In the genomic region with DNA sequence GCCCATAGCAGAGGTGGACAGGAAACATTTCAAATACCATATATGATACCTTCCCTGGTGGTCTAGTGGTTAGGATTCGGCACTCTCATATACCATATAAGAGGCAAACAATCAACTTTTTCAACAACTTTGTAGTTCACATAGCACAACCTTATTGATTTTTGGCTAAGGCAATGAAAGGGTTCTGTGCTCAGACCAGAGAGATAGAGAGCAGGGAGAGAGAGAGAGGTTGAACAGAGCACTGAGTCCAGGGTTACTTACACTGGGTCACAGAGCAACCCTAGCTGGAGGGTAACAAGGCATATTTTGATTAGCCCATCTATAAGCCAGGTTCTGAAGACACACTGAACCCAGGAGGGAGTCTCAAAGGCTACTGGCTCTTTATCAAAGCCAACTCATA, we compare ENCODE assay signal across 19 cellular contexts.
"Had no signal": no experiment of that assay in that cellular context is flagged by ENCODE, and none has a peak within 500 bp of the region (broad histone marks: within the 10 kb centered on the region; RNA-seq: fewer than 3 reads in every experiment).

No MANE protein-coding gene starts in this region.

- H3K9me3 Mint-ChIP-seq: naive thymus-derived CD8-positive, alpha-beta T cell; neural crest cell had no signal

- H3K27ac ChIP-seq: coronary artery, sigmoid colon, skin epidermis, suprapubic skin, tibial artery had no signal

- DNase-seq: central memory CD4-positive, alpha-beta T cell; effector CD4-positive, alpha-beta T cell; foreskin melanocyte; head of caudate nucleus; hypothalamus; islet precursor cell; naive thymus-derived CD8-positive, alpha-beta T cell; posterior cingulate gyrus; sigmoid colon; stimulated activated CD4-positive, alpha-beta T cell treated with anti-CD3 and anti-CD28 coated beads, Interleukin-2, amount 100 ng/mL, for 24 hours; stimulated activated CD4-positive, alpha-beta T cell treated with anti-CD3 and anti-CD28 coated beads, Interleukin-4, amount 100 ng/mL, for 4 hours; stimulated activated naive CD4-positive, alpha-beta T cell treated with Interleukin-2 at 50 U/mL for 16 hours; tibial artery had no signal

- H3K9me3 ChIP-seq: sigmoid colon, suprapubic skin, tibial artery had no signal

- H3K4me3 ChIP-seq: coronary artery, lung, sigmoid colon, skin epidermis, suprapubic skin, tibial artery had no signal

- H3K36me3 Mint-ChIP-seq: naive thymus-derived CD8-positive, alpha-beta T cell had no signal

- H3K36me3 ChIP-seq: sigmoid colon, suprapubic skin, tibial artery had no signal

- H3K4me3 Mint-ChIP-seq: naive thymus-derived CD8-positive, alpha-beta T cell; neural crest cell had no signal

- H3K27me3 ChIP-seq: sigmoid colon, suprapubic skin, tibial artery had no signal

- ATAC-seq: left lobe of liver; naive thymus-derived CD8-positive, alpha-beta T cell had no signal

- H3K4me1 Mint-ChIP-seq: naive thymus-derived CD8-positive, alpha-beta T cell had no signal

- H3K27ac Mint-ChIP-seq: naive thymus-derived CD8-positive, alpha-beta T cell had no signal
